11 cellular contexts compared by ENCODE assay signal in genomic region chr4:182212211-182212761, GRCh38.
A peak's percentile ranks its signal among the peaks of the same experiment; 100 is the strongest.
DNase-seq lines count a peak whose midpoint lies in the region; ATAC-seq and TF ChIP-seq lines count a peak whose summit lies in the region.
"Had no signal": no experiment of that assay in that cellular context is flagged by ENCODE, and none has a peak within 500 bp of the region (broad histone marks: within the 10 kb centered on the region; RNA-seq: fewer than 3 reads in every experiment).

No MANE protein-coding gene starts in this region.

- no peaks in the 10 kb centered on the region for H3K36me3 Mint-ChIP-seq in activated naive CD4-positive, alpha-beta T cell treated with anti-CD3 and anti-CD28 coated beads, Interleukin-2, amount 10 ng/mL, durations not matched to agents 7 days and 5 days
- no peaks in the 10 kb centered on the region for H3K36me3 Mint-ChIP-seq in stimulated activated memory B cell treated with anti-CD40 and anti-IgM and Interleukin-4, amounts not matched to agents 10 μg/mL and 1 μg/mL and 100 μg/mL, for 72 hours

- no peak for ATAC-seq in stimulated activated memory B cell treated with anti-CD40 and anti-IgM and Interleukin-4, amounts not matched to agents 10 μg/mL and 1 μg/mL and 100 μg/mL, for 72 hours
- ATAC-seq in HG03342 (IDR thresholded peaks at IDR 0.05; ENCODE audit: unreplicated experiment) = no peak
- ATAC-seq: mucosa of descending colon had no signal

- H3K27ac Mint-ChIP-seq in activated naive CD4-positive, alpha-beta T cell treated with anti-CD3 and anti-CD28 coated beads, Interleukin-2, amount 10 ng/mL, durations not matched to agents 7 days and 5 days = no peak overlapping the region
- H3K27ac Mint-ChIP-seq in stimulated activated memory B cell treated with anti-CD40 and anti-IgM and Interleukin-4, amounts not matched to agents 10 μg/mL and 1 μg/mL and 100 μg/mL, for 72 hours = no peak overlapping the region
- H3K27ac Mint-ChIP-seq: activated naive CD4-positive, alpha-beta T cell treated with anti-CD3 and anti-CD28 coated beads for 36 hours had no signal

- no peak for TF ChIP-seq CTCF in epithelial cell of esophagus (IDR thresholded peaks at IDR 0.05; ENCODE audit: insufficient read depth, low read depth, low read length, missing control alignments)

- no peaks in the 10 kb centered on the region for H3K9me3 Mint-ChIP-seq in activated naive CD4-positive, alpha-beta T cell treated with anti-CD3 and anti-CD28 coated beads, Interleukin-2, amount 10 ng/mL, durations not matched to agents 7 days and 5 days
- no peaks in the 10 kb centered on the region for H3K9me3 Mint-ChIP-seq in stimulated activated memory B cell treated with anti-CD40 and anti-IgM and Interleukin-4, amounts not matched to agents 10 μg/mL and 1 μg/mL and 100 μg/mL, for 72 hours
- H3K9me3 Mint-ChIP-seq: activated naive CD4-positive, alpha-beta T cell treated with anti-CD3 and anti-CD28 coated beads for 36 hours had no signal

- H3K27me3 Mint-ChIP-seq in activated naive CD4-positive, alpha-beta T cell treated with anti-CD3 and anti-CD28 coated beads, Interleukin-2, amount 10 ng/mL, durations not matched to agents 7 days and 5 days = no peaks in the 10 kb centered on the region
- no peaks in the 10 kb centered on the region for H3K27me3 Mint-ChIP-seq in stimulated activated memory B cell treated with anti-CD40 and anti-IgM and Interleukin-4, amounts not matched to agents 10 μg/mL and 1 μg/mL and 100 μg/mL, for 72 hours

- no peaks in the 10 kb centered on the region for H3K4me1 Mint-ChIP-seq in activated naive CD4-positive, alpha-beta T cell treated with anti-CD3 and anti-CD28 coated beads, Interleukin-2, amount 10 ng/mL, durations not matched to agents 7 days and 5 days
- H3K4me1 Mint-ChIP-seq in stimulated activated memory B cell treated with anti-CD40 and anti-IgM and Interleukin-4, amounts not matched to agents 10 μg/mL and 1 μg/mL and 100 μg/mL, for 72 hours = no peaks in the 10 kb centered on the region

- H3K4me3 ChIP-seq in epithelial cell of esophagus (ENCODE audit: low read length) = no peak overlapping the region
- H3K4me3 ChIP-seq: mucosa of descending colon had no signal

- DNase-seq in EH (ENCODE audit: low read depth) (peak; percentile 67), NCI-H2029 (lab: John Stamatoyannopoulos, UW) (peak; percentile 53), epithelial cell of esophagus (ENCODE audit: low read depth) (peak; percentile 55), non-pigmented ciliary epithelial cell (ENCODE audit: low read depth) (peak; percentile 49)
- DNase-seq in activated naive CD4-positive, alpha-beta T cell treated with anti-CD3 and anti-CD28 coated beads, Interleukin-2, amount 10 ng/mL, durations not matched to agents 7 days and 5 days = no peak
- no peak for DNase-seq in activated CD4-positive, CD25-positive, alpha-beta regulatory T cell (lab: John Stamatoyannopoulos, UW)
- DNase-seq: activated naive CD4-positive, alpha-beta T cell treated with anti-CD3 and anti-CD28 coated beads for 36 hours; mucosa of descending colon; stimulated activated CD4-positive, alpha-beta T cell treated with anti-CD3 and anti-CD28 coated beads, Interleukin-2, amount 100 ng/mL, for 48 hours had no signal

- no peak overlapping the region for H3K4me3 Mint-ChIP-seq in activated naive CD4-positive, alpha-beta T cell treated with anti-CD3 and anti-CD28 coated beads, Interleukin-2, amount 10 ng/mL, durations not matched to agents 7 days and 5 days
- H3K4me3 Mint-ChIP-seq in stimulated activated memory B cell treated with anti-CD40 and anti-IgM and Interleukin-4, amounts not matched to agents 10 μg/mL and 1 μg/mL and 100 μg/mL, for 72 hours = no peak overlapping the region
- H3K4me3 Mint-ChIP-seq: activated naive CD4-positive, alpha-beta T cell treated with anti-CD3 and anti-CD28 coated beads for 36 hours had no signal

- CTCF ChIA-PET in activated naive CD4-positive, alpha-beta T cell treated with anti-CD3 and anti-CD28 coated beads, Interleukin-2, amount 10 ng/mL, durations not matched to agents 7 days and 5 days (lab: Charles Lee) = no interaction called here

Comparison
In these comparisons a context has a peak if more than half of its experiments do, and no peak if none do; other contexts are left out.
1. DNase-seq: peak in EH (single experiment), NCI-H2029 (single experiment), epithelial cell of esophagus (single experiment) and non-pigmented ciliary epithelial cell (single experiment); none in activated naive CD4-positive, alpha-beta T cell treated with anti-CD3 and anti-CD28 coated beads, Interleukin-2, amount 10 ng/mL, durations not matched to agents 7 days and 5 days (single experiment) and activated CD4-positive, CD25-positive, alpha-beta regulatory T cell (0 of 4).